23 cellular contexts compared by ENCODE assay signal in genomic region chrX:45129055-45129454, GRCh38.
"Had no signal": no experiment of that assay in that cellular context is flagged by ENCODE, and none has a peak within 500 bp of the region (broad histone marks: within the 10 kb centered on the region; RNA-seq: fewer than 3 reads in every experiment).

No MANE protein-coding gene starts in this region.

- DNase-seq: dermis blood vessel endothelial cell; dorsolateral prefrontal cortex; effector CD4-positive, alpha-beta T cell; effector memory CD4-positive, alpha-beta T cell; foreskin keratinocyte; heart left ventricle; hypothalamus; immature natural killer cell; islet precursor cell; kidney; kidney glomerular epithelial cell; left colon; left ventricle myocardium superior; lower lobe of right lung; mesenchymal stem cell; mucosa of descending colon; naive B cell had no signal

- H3K36me3 ChIP-seq: esophagus muscularis mucosa, gastroesophageal sphincter, heart left ventricle, lower lobe of right lung had no signal

- H3K4me1 ChIP-seq: foreskin keratinocyte, gastroesophageal sphincter, heart left ventricle, lower lobe of right lung had no signal

- FAIRE-seq: colon, endothelial cell of umbilical vein, kidney had no signal

- H3K4me3 ChIP-seq: coronary artery, dorsolateral prefrontal cortex, esophagus muscularis mucosa, gastroesophageal sphincter, heart left ventricle, lower lobe of right lung, mucosa of descending colon had no signal

- H3K27ac ChIP-seq: coronary artery, dorsolateral prefrontal cortex, esophagus muscularis mucosa, foreskin keratinocyte, gastroesophageal sphincter, heart left ventricle, lower lobe of right lung had no signal

- H3K27me3 ChIP-seq: esophagus muscularis mucosa, foreskin keratinocyte, gastroesophageal sphincter, heart left ventricle had no signal

- H3K9me3 ChIP-seq: esophagus muscularis mucosa, gastroesophageal sphincter, lower lobe of right lung, mucosa of descending colon had no signal

- ATAC-seq: foreskin keratinocyte, gastroesophageal sphincter, left colon, left lobe of liver, left ventricle myocardium superior, lower lobe of right lung, mucosa of descending colon had no signal
